ENCODE assay signal across 8 cellular contexts in the genomic region with DNA sequence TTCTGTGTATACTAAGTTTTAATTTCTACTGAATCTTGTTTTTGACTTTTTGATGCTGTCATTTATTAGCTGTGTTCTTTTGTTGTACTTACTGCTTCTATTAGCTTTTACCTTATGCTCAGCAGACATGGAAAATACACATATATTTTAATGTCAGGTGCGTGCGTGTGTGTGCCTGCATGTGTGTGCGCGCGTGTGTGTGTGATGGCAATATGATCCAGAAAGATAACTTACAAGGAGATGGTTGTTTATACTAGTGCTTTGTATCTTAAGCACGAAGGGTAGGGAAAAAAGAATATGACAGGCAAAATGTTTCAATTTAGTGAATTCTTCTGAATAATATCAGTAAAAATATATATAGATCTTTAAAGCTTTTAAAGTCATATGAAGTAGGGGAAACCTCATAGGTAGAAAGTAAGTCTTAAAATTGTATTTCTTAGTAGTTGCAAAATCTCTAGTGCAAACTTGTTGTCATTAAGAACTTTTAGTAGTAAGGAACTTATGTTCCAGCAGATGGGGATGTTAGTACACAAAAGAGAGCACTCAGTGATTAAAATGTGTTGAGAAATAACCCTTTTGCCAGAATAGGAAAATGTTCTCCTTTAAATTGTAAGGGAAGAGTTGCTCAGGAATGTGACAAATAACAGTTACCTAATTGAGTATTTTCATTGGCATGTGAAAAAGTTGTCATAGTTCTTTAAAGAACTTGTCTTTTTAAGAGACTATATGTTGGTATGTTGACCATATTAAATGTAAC. TPM values are rescaled to one million over a fixed set of nuclear protein-coding genes. Genes with fewer than 3 reads are reported as not detected.
DNase-seq lines count a peak whose midpoint lies in the region; ATAC-seq and TF ChIP-seq lines count a peak whose summit lies in the region.

No MANE protein-coding gene starts in this region.

- H3K27me3 Mint-ChIP-seq in endothelial cell (ENCODE audit: unreplicated experiment) = peaks cover 1% of the 10 kb centered on the region

- peak overlapping the region; percentile 53 for H3K27ac Mint-ChIP-seq in endothelial cell (ENCODE audit: unreplicated experiment)

- no peak overlapping the region for H3K4me3 Mint-ChIP-seq in endothelial cell (ENCODE audit: unreplicated experiment)

- ATAC-seq in omental fat pad (ENCODE audit: low FRiP score) (peak; percentile 50), HG02840 (IDR thresholded peaks at IDR 0.05; ENCODE audit: low FRiP score, unreplicated experiment) (no peak)

- POLR2A ChIA-PET in GM10248 (lab: Yijun Ruan, JAX) = no interaction called here

- H3K4me1 Mint-ChIP-seq in endothelial cell (ENCODE audit: unreplicated experiment) = peaks cover 43% of the 10 kb centered on the region

- DNase-seq in GM10248 (ENCODE audit: extremely low spot score) (no peak), NCI-H460 (ENCODE audit: extremely low read depth, low read depth) (peak; percentile 49), endothelial cell (ENCODE audit: low spot score) (no peak), omental fat pad (ENCODE audit: low spot score) (no peak), cerebellar nuclear complex (lab: John Stamatoyannopoulos, UW) (no peak), SKM-1 treated with dmso at 0.1 percent for 144 hours (lab: John Stamatoyannopoulos, UW; ENCODE audit: unreplicated experiment) (no peak), SHP77 treated with DMSO at 0.1 percent for 48 hours (lab: John Stamatoyannopoulos, UW) (no peak)

- H3K36me3 Mint-ChIP-seq in endothelial cell (ENCODE audit: low read depth, unreplicated experiment) = no peaks in the 10 kb centered on the region

- CTCF ChIA-PET in GM10248 (lab: Yijun Ruan, JAX) = interaction anchor here (0.9 to 2.0 kb wide), 10 partner anchors 8 to 530 kb away, joined by 3 to 12 read pairs (median 4); no protein-coding TSS in a partner anchor

- no peaks in the 10 kb centered on the region for H3K9me3 Mint-ChIP-seq in endothelial cell (ENCODE audit: unreplicated experiment)

- TF ChIP-seq CTCF in GM10248 (IDR thresholded peaks at IDR 0.05; ENCODE audit: control extremely low read depth, extremely low read depth, low read depth, missing control alignments) = peak; percentile 20
- no peak for TF ChIP-seq CTCF in endothelial cell (IDR thresholded peaks at IDR 0.05; ENCODE audit: unreplicated experiment)
- TF ChIP-seq CTCF in omental fat pad (IDR thresholded peaks at IDR 0.05) = no peak

RNA-seq across cellular contexts. Expression of gene QKI, which starts 13.2 kb away (rescaled TPM):
- 88.9 and 102 TPM in 2 replicates for total RNA-seq in NCI-H460 (2014; rRNA removed; shearing (Covaris generic))
- 28.4 and 60.6 TPM in 2 replicates for polyA plus RNA-seq in NCI-H460 (2014; cell fraction: nucleus; rRNA removed)
- total RNA-seq in endothelial cell (ENCODE audit: unreplicated experiment) (326 TPM), omental fat pad (100 to 1,000 TPM; 229 to 300 (median 263) TPM)
